9 cellular contexts compared by ENCODE assay signal in the genomic region with DNA sequence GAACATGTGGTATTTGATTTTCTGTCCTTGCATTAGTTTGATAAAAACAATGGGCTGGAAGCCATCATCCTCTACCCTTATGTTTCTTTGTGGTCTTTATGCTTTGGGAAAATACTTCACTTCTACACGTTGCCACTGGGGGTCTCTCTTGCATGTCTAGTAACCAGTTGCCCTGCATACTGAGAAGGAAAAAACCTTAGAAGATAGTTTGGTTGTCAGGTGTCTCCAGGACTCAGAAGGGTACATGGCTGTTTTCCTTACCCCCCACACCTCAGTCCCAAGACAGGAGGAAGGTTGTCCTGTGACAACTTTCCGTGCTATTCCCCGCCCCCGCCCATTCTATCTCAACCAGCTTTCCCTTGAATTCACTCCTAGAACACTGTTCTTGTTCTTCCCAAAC.
DNase-seq lines count a peak whose midpoint lies in the region; ATAC-seq, FAIRE-seq and TF ChIP-seq lines count a peak whose summit lies in the region.
"Had no signal": no experiment of that assay in that cellular context is flagged by ENCODE, and none has a peak within 500 bp of the region (broad histone marks: within the 10 kb centered on the region; RNA-seq: fewer than 3 reads in every experiment).

No MANE protein-coding gene starts in this region.

- peaks cover 15% of the 10 kb centered on the region for H3K27me3 Mint-ChIP-seq in T-helper 17 cell

- H3K4me1 Mint-ChIP-seq in T-helper 17 cell = no peaks in the 10 kb centered on the region

- FAIRE-seq in A204.1 (lab: Jason Lieb, UNC) = peak; percentile 19

- DNase-seq in NCI-H526 treated with DMSO at 0.1 percent for 48 hours (lab: John Stamatoyannopoulos, UW) = peak; percentile 24
- no peak for DNase-seq in fibroblast of pulmonary artery (ENCODE audit: low read depth)
- no peak for DNase-seq in HPDE6-E6E7 (ENCODE audit: extremely low spot score)
- no peak for DNase-seq in T-helper 17 cell
- no peak for DNase-seq in HuH-7.5 (ENCODE audit: low spot score)
- DNase-seq: MV-4-11 had no signal

- peak; percentile 57 for ATAC-seq in GM19328 (IDR thresholded peaks at IDR 0.05; ENCODE audit: unreplicated experiment)
- ATAC-seq in T-helper 17 cell = no peak
- ATAC-seq in HG02588 (IDR thresholded peaks at IDR 0.05; ENCODE audit: unreplicated experiment) = no peak

- no peaks in the 10 kb centered on the region for H3K9me3 ChIP-seq in T-helper 17 cell (ENCODE audit: control insufficient read depth, low read length, poor library complexity, severe bottlenecking)

- peak; percentile 33 for TF ChIP-seq CTCF in fibroblast of pulmonary artery (IDR thresholded peaks at IDR 0.05; ENCODE audit: low read length, missing control alignments)

- no peak overlapping the region for H3K4me3 ChIP-seq in fibroblast of pulmonary artery (replicated peaks; ENCODE audit: low read depth, low read length)

- no peak overlapping the region for H3K27ac Mint-ChIP-seq in T-helper 17 cell

- no peaks in the 10 kb centered on the region for H3K36me3 Mint-ChIP-seq in T-helper 17 cell (ENCODE audit: low read depth)

- H3K4me3 Mint-ChIP-seq in T-helper 17 cell = no peak overlapping the region
